In genomic region chr5:85602843-85603242, GRCh38 we compare ENCODE assay signal across 3 cellular contexts.
A peak's percentile ranks its signal among the peaks of the same experiment; 100 is the strongest.
TF ChIP-seq lines count a peak whose summit lies in the region.

No MANE protein-coding gene starts in this region.

TF ChIP-seq in HepG2, 621 proteins besides CTCF, POLR2A, EP300 and RAD21:
- TF ChIP-seq, protein P1, sequence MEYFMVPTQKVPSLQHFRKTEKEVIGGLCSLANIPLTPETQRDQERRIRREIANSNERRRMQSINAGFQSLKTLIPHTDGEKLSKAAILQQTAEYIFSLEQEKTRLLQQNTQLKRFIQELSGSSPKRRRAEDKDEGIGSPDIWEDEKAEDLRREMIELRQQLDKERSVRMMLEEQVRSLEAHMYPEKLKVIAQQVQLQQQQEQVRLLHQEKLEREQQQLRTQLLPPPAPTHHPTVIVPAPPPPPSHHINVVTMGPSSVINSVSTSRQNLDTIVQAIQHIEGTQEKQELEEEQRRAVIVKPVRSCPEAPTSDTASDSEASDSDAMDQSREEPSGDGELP (IDR thresholded peaks at IDR 0.05; ENCODE audit: borderline replicate concordance, low read depth): no peak
- TF ChIP-seq MAFK (conservative IDR thresholded peaks at IDR 0.05 in 1 of 2, IDR thresholded peaks at IDR 0.05 in 1 of 2; ENCODE audit: low read length in 2 of 2): peak in 1 of 2 experiments; percentile 71; a peak in 2 of 4 replicates
- TF ChIP-seq SIN3A (IDR thresholded peaks at IDR 0.05; ENCODE audit: borderline replicate concordance, low read depth, low read length): no peak
- peak; percentile 58; the same call in 1 of the 2 replicates for TF ChIP-seq MAFF (IDR thresholded peaks at IDR 0.05; ENCODE audit: low read depth, low read length)
- no peak for TF ChIP-seq ASH2L (IDR thresholded peaks at IDR 0.05; ENCODE audit: insufficient read length, low read depth, low read length)
- TF ChIP-seq, protein P2, sequence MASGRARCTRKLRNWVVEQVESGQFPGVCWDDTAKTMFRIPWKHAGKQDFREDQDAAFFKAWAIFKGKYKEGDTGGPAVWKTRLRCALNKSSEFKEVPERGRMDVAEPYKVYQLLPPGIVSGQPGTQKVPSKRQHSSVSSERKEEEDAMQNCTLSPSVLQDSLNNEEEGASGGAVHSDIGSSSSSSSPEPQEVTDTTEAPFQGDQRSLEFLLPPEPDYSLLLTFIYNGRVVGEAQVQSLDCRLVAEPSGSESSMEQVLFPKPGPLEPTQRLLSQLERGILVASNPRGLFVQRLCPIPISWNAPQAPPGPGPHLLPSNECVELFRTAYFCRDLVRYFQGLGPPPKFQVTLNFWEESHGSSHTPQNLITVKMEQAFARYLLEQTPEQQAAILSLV (CRISPR knock-in tag; IDR thresholded peaks at IDR 0.05; ENCODE audit: borderline replicate concordance): no peak
- no peak for TF ChIP-seq KLF6 (CRISPR knock-in tag; IDR thresholded peaks at IDR 0.05)
- TF ChIP-seq BRCA1 (CRISPR knock-in tag; IDR thresholded peaks at IDR 0.05): no peak
- no peak for TF ChIP-seq PPARG (CRISPR knock-in tag; conservative IDR thresholded peaks at IDR 0.05)

TF ChIP-seq in IMR-90, 13 proteins besides CTCF, POLR2A, EP300 and RAD21:
- TF ChIP-seq MAFK (IDR thresholded peaks at IDR 0.05; ENCODE audit: low read depth, low read length) (peak; percentile 58), RCOR1 (IDR thresholded peaks at IDR 0.05; ENCODE audit: insufficient replicate concordance, low read length) (no peak)

TF ChIP-seq in K562, 482 proteins besides CTCF, POLR2A, EP300 and RAD21:
- TF ChIP-seq ZNF347 (CRISPR knock-in tag; IDR thresholded peaks at IDR 0.05; ENCODE audit: low read depth): no peak
- TF ChIP-seq C11orf30 (IDR thresholded peaks at IDR 0.05; ENCODE audit: low read depth): peak; percentile 70
- TF ChIP-seq CHD1 (IDR thresholded peaks at IDR 0.05; ENCODE audit: low read length): no peak
- no peak for TF ChIP-seq ZBTB33 (CRISPR knock-in tag; IDR thresholded peaks at IDR 0.05)
- no peak for TF ChIP-seq ZNF717 (CRISPR knock-in tag; IDR thresholded peaks at IDR 0.05)
- no peak for TF ChIP-seq KLF13 (tag; IDR thresholded peaks at IDR 0.05; ENCODE audit: borderline replicate concordance, low read depth)
- no peak for TF ChIP-seq E2F6 (IDR thresholded peaks at IDR 0.05; ENCODE audit: borderline replicate concordance in 1 of 2, extremely low read depth in 1 of 2, insufficient read depth in 1 of 2, insufficient read length in 1 of 2, low read depth in 1 of 2, low read length in 1 of 2, poor library complexity in 1 of 2, severe bottlenecking in 1 of 2)
- 0 out of 2 replicates have a peak, but pooled peaks have one; percentile 36 for TF ChIP-seq MAFG (tag; conservative IDR thresholded peaks at IDR 0.05)
- TF ChIP-seq, protein P3, sequence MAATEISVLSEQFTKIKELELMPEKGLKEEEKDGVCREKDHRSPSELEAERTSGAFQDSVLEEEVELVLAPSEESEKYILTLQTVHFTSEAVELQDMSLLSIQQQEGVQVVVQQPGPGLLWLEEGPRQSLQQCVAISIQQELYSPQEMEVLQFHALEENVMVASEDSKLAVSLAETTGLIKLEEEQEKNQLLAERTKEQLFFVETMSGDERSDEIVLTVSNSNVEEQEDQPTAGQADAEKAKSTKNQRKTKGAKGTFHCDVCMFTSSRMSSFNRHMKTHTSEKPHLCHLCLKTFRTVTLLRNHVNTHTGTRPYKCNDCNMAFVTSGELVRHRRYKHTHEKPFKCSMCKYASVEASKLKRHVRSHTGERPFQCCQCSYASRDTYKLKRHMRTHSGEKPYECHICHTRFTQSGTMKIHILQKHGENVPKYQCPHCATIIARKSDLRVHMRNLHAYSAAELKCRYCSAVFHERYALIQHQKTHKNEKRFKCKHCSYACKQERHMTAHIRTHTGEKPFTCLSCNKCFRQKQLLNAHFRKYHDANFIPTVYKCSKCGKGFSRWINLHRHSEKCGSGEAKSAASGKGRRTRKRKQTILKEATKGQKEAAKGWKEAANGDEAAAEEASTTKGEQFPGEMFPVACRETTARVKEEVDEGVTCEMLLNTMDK (IDR thresholded peaks at IDR 0.05; ENCODE audit: borderline replicate concordance, insufficient read depth, low read depth, low read length, poor library complexity, severe bottlenecking): no peak
- TF ChIP-seq NFE2L1 (tag; IDR thresholded peaks at IDR 0.05; ENCODE audit: borderline replicate concordance, low read depth): no peak
- TF ChIP-seq NR2F6 (CRISPR knock-in tag; IDR thresholded peaks at IDR 0.05): no peak
- TF ChIP-seq MAFF (IDR thresholded peaks at IDR 0.05; ENCODE audit: low read length): peak; percentile 28; the same call in 1 of the 2 replicates
- TF ChIP-seq ZNF316 (IDR thresholded peaks at IDR 0.05): peak; percentile 85
